In the genomic region with DNA sequence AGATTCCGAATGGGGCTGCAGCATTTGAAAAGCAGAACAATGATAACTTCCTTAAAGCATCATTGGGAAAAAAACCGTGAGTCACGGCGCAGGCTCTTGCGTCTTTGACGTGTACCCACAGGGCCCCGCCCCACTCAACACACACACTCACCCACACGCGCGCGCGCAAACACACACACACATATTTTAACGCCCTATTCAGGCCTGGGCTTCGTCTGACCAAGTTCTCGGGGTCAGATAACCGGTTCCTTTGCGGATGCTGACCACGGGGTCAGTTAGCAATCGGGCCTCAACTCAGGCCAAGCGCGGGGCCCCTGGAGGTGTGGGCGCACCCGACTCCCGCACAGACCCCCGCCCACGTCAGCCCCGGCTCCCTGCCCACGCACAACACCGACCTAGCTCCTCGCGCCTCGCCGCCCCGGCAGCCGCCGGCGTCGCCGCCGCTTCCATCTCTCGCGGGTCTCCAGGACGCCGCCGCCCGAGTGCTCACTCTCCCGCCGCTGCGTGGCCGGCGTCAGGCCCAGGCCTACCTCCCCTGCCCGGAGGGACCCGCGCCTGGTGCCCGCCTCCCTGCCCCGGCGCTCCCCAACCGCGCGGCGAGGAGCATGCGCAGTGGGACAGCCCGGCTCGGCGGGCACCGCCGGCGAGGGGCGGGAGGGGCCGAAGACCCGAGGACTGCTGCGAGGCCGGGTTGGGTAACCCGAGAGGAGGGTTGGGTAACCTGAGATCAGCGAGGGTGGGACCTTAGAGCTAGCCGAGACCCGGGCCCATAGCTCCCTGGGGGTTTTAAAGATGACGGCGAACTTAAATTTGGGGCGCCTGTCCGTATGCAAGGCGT, we compare ENCODE assay signal across 8 cellular contexts. TPM values are rescaled to one million over a fixed set of nuclear protein-coding genes. Genes with fewer than 3 reads are reported as not detected.
A peak's percentile ranks its signal among the peaks of the same experiment; 100 is the strongest.
DNase-seq lines count a peak whose midpoint lies in the region; ATAC-seq and TF ChIP-seq lines count a peak whose summit lies in the region.

TSS of gene SLC36A4 (minus strand) at position 609 of the 838 bp plus-strand sequence. CDS start at position 450, 159 bp downstream.

- H3K9me3 ChIP-seq in DOHH2 (ENCODE audit: control insufficient read depth, insufficient read depth, low read length) (no peaks in the 10 kb centered on the region), GM23248 (ENCODE audit: low read depth) (no peaks in the 10 kb centered on the region), Karpas-422 (ENCODE audit: low read length) (no peaks in the 10 kb centered on the region)

- H3K9me2 ChIP-seq in DOHH2 (replicated peaks; ENCODE audit: control insufficient read depth, low read length) (no peaks in the 10 kb centered on the region), GM23248 (ENCODE audit: insufficient read depth) (no peaks in the 10 kb centered on the region), Karpas-422 (replicated peaks; ENCODE audit: insufficient read depth, low read length) (no peaks in the 10 kb centered on the region)

- 1 to 2% methylated on average over 61 to 80 of the region's 82 CpGs for WGBS in GM23248 (ENCODE audit: low coverage in 1 of 2, low lambda C conversion rate in 2 of 2, missing lambda C conversion rate in 2 of 2), 2 experiments

- peaks cover 16% of the 10 kb centered on the region for H3K36me3 Mint-ChIP-seq in nephron (ENCODE audit: low read depth)

- H4K20me1 ChIP-seq in DOHH2 (ENCODE audit: control insufficient read depth, insufficient read depth, low read depth, low read length) (no peaks in the 10 kb centered on the region), GM23248 (ENCODE audit: insufficient read depth) (no peaks in the 10 kb centered on the region), Karpas-422 (ENCODE audit: insufficient read depth, low read depth, low read length) (no peaks in the 10 kb centered on the region)

- H3K4me1 ChIP-seq in DOHH2 (ENCODE audit: control insufficient read depth, low read length) = peaks cover 16% of the 10 kb centered on the region
- H3K4me1 ChIP-seq in GM23248 (ENCODE audit: insufficient read depth) = no peaks in the 10 kb centered on the region
- H3K4me1 ChIP-seq in Karpas-422 (ENCODE audit: low read length) = peaks cover 36% of the 10 kb centered on the region

- in situ Hi-C loops in GM23248 (cut with MboI) = no loop called here

- H2AFZ ChIP-seq in GM23248 = peak within 1 kb of the TSS; percentile 97
- H2AFZ ChIP-seq in Karpas-422 (ENCODE audit: low read length) = peak within 1 kb of the TSS; percentile 73

- H3K27ac ChIP-seq in DOHH2 (ENCODE audit: low read depth, low read length) (peak within 1 kb of the TSS; percentile 72), GM23248 (peak within 1 kb of the TSS; percentile 93), Karpas-422 (ENCODE audit: low read length) (peak within 1 kb of the TSS; percentile 84), RWPE1 (peak within 1 kb of the TSS; percentile 87)

- H3K4me2 ChIP-seq in DOHH2 (ENCODE audit: low read length) (peak within 1 kb of the TSS; percentile 67), GM23248 (ENCODE audit: unreplicated experiment) (peak within 1 kb of the TSS; percentile 96), Karpas-422 (ENCODE audit: low read depth, low read length, poor library complexity, severe bottlenecking) (peak within 1 kb of the TSS; percentile 84)

- peaks cover 47% of the 10 kb centered on the region for H3K79me2 ChIP-seq in DOHH2 (ENCODE audit: control insufficient read depth, low read length)
- H3K79me2 ChIP-seq in GM23248 (ENCODE audit: insufficient read depth) = peaks cover 45% of the 10 kb centered on the region
- peaks cover 50% of the 10 kb centered on the region for H3K79me2 ChIP-seq in Karpas-422 (ENCODE audit: low read length)

- DNase-seq in GM23248 (peak; percentile 99), Karpas-422 (peak; percentile 100), RWPE1 (ENCODE audit: low spot score) (peak; percentile 72), fibroblast of the aortic adventitia (ENCODE audit: low read depth) (peak; percentile 96)
- peak; percentile 75 for DNase-seq in activated effector memory CD4-positive, alpha-beta T cell treated with Interleukin-2 at 50 U/mL for 16 hours
- DNase-seq in stimulated activated naive CD8-positive, alpha-beta T cell treated with anti-CD3 and anti-CD28 coated beads, Interleukin-15, Interleukin-2, amounts not matched to agents 100 U/mL and 50 U/mL, for 24 hours = peak; percentile 87

- peak within 1 kb of the TSS; percentile 97 for H3K9ac ChIP-seq in GM23248
- H3K9ac ChIP-seq in Karpas-422 (ENCODE audit: low read length) = peak within 1 kb of the TSS; percentile 93

- CTCF ChIA-PET in RWPE1 (lab: Yijun Ruan, JAX) = interaction anchor here (0.6 kb wide), 3 partner anchors 55 to 221 kb away, joined by 3 read pairs; no protein-coding TSS in a partner anchor

- H3F3A ChIP-seq in DOHH2 (ENCODE audit: control insufficient read depth, insufficient read depth) (0 out of 2 replicates have a peak, but pooled peaks cover 2% of the 10 kb centered on the region), GM23248 (ENCODE audit: insufficient read depth) (no peaks in the 10 kb centered on the region)

- POLR2A ChIA-PET in RWPE1 (lab: Yijun Ruan, JAX; ENCODE audit: low non-redundant PET) = no interaction called here

- H3K27ac Mint-ChIP-seq in nephron = peak within 1 kb of the TSS; percentile 94 to 99 (median 98)

- ATAC-seq in stimulated activated naive CD8-positive, alpha-beta T cell treated with anti-CD3 and anti-CD28 coated beads, Interleukin-15, Interleukin-2, amounts not matched to agents 100 U/mL and 50 U/mL, for 24 hours = peak; percentile 98

- peak within 1 kb of the TSS; percentile 94 to 99 (median 99) for H3K4me3 Mint-ChIP-seq in nephron

- peaks cover 8% of the 10 kb centered on the region for H3K36me3 ChIP-seq in DOHH2 (ENCODE audit: control insufficient read depth, low read length)
- no peaks in the 10 kb centered on the region for H3K36me3 ChIP-seq in GM23248 (ENCODE audit: low read depth)
- peaks cover 24% of the 10 kb centered on the region for H3K36me3 ChIP-seq in Karpas-422 (ENCODE audit: insufficient read depth, low read length)

- no peaks in the 10 kb centered on the region for H3K9me3 Mint-ChIP-seq in nephron

- H3K27me3 Mint-ChIP-seq in nephron (ENCODE audit: low read depth) = no peaks in the 10 kb centered on the region

- no peaks in the 10 kb centered on the region for H3K4me1 Mint-ChIP-seq in nephron

- TF ChIP-seq CTCF in DOHH2 (IDR thresholded peaks at IDR 0.05; ENCODE audit: low read depth, low read length, poor library complexity, severe bottlenecking) = no peak
- TF ChIP-seq CTCF in RWPE1 (conservative IDR thresholded peaks at IDR 0.05; ENCODE audit: low read depth) = no peak
- no peak for TF ChIP-seq CTCF in fibroblast of the aortic adventitia (IDR thresholded peaks at IDR 0.05; ENCODE audit: insufficient read depth, low read length)
- TF ChIP-seq CTCF in nephron (IDR thresholded peaks at IDR 0.05; ENCODE audit: unreplicated experiment in 3 of 3) = no peak

- no peaks in the 10 kb centered on the region; the same call in 1 of the 2 replicates for H3K27me3 ChIP-seq in DOHH2 (ENCODE audit: control insufficient read depth, low read length)
- H3K27me3 ChIP-seq in GM23248 (replicated peaks; ENCODE audit: insufficient read depth) = no peaks in the 10 kb centered on the region
- H3K27me3 ChIP-seq in Karpas-422 (ENCODE audit: low read length) = peaks cover 4% of the 10 kb centered on the region; the same call in 1 of the 2 replicates

- H3K4me3 ChIP-seq in DOHH2 (ENCODE audit: low read length) (peak within 1 kb of the TSS; percentile 96), GM23248 (peak within 1 kb of the TSS; percentile 98), Karpas-422 (ENCODE audit: low read length) (peak within 1 kb of the TSS; percentile 80), fibroblast of the aortic adventitia (ENCODE audit: low read depth, low read length) (peak within 1 kb of the TSS; percentile 82)

RNA-seq across cellular contexts. Expression of gene SLC36A4, which starts in this region (rescaled TPM):
- 2.9 and 4.4 TPM in 2 replicates for total RNA-seq in GM23248 (2014; rRNA removed; shearing (Covaris generic))
- 18.1 and 21.2 TPM in 2 replicates for polyA plus RNA-seq in GM23248 (2016; fragmentation: Nextera tagmentation; extraction: Ambion mirVana)
- 52.6 and 109 TPM in 2 replicates for total RNA-seq in Karpas-422 (2014; rRNA removed; shearing (Covaris generic); ENCODE audit: low replicate concordance)
- 7.1 and 24.8 TPM in 2 replicates for total RNA-seq in fibroblast of the aortic adventitia (ENCODE audit: low replicate concordance)

Comparison
In these comparisons a context has a peak if more than half of its experiments do, and no peak if none do; other contexts are left out.
1. Peak in every context shown above with its lines: DNase-seq, ATAC-seq, H3K4me3 ChIP-seq and H3K27ac ChIP-seq.